29 cellular contexts compared by ENCODE assay signal in the genomic region with DNA sequence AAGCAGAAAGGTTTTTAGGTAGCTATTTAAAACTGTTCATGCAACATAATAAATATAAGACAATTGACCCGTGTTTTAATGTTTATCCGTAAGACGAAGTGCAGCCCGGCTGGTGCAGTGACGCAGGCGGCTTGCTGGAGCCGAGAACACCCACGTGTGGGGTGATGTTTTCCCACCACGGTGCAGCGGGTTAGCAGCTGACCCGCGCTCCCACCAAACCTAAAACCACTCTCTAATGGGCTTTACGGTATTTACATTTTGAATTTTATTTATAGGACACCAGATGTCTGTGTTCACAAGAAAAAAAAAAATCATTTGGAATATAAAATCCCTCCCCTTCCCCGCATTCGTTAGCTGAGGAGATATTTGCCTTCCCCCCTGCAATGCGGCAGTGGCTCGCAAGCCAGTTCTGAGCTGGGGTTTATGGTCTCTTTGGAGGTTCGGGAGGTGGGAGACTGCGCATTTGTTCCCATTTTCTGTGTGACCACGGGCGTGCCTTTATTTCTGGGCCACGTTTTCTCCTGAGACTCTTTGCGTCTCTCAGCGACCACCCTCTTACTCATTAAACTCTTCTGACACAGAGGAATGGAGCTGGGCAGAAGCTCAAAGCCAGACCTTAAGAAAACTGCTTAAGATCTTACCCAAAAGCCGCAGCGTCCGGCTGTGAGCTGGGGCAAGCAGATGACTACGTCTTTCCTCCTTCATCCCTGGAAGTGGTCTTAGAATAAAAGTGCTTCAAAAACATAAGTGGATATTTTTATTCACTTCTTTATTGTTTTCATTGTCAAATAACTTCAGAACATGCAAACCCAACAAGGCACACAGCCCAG.
DNase-seq lines count a peak whose midpoint lies in the region; ATAC-seq and TF ChIP-seq lines count a peak whose summit lies in the region.
"Had no signal": no experiment of that assay in that cellular context is flagged by ENCODE, and none has a peak within 500 bp of the region (broad histone marks: within the 10 kb centered on the region; RNA-seq: fewer than 3 reads in every experiment).

No MANE protein-coding gene starts in this region.

- no peaks in the 10 kb centered on the region for H3K9me3 Mint-ChIP-seq in stimulated activated naive CD8-positive, alpha-beta T cell treated with anti-CD3 and anti-CD28 coated beads, Interleukin-15, amount 100 ng/mL, for 72 hours
- H3K9me3 Mint-ChIP-seq: activated naive CD8-positive, alpha-beta T cell treated with anti-CD3 and anti-CD28 coated beads, Interleukin-2, amount 50 U/mL, for 24 hours; central memory CD8-positive, alpha-beta T cell; stimulated activated effector memory CD8-positive, alpha-beta T cell treated with anti-CD3 and anti-CD28 coated beads, Interleukin-12 subunit alpha, Interleukin-12 subunit beta, amount 100 ng/mL, for 72 hours; T-helper 1 cell treated with Interleukin-12 subunit alpha and Interleukin-12 subunit beta and Interleukin-4 antibody, amounts not matched to agents 30 μg/mL and 1 μg/mL, for 36 hours had no signal

- H3K27ac ChIP-seq in prostate gland (peak overlapping the region; percentile 54 to 67), adrenal gland (no peak overlapping the region), aorta (ENCODE audit: low read depth in 1 of 2, low read length in 2 of 2) (no peak overlapping the region)
- H3K27ac ChIP-seq: 22Rv1, KMS-11, pancreas, thyroid gland had no signal

- H3K4me3 ChIP-seq in prostate gland (no peak overlapping the region), adrenal gland (no peak overlapping the region), aorta (ENCODE audit: low read length in 2 of 2) (no peak overlapping the region)
- H3K4me3 ChIP-seq: pancreas, thyroid gland had no signal

- peak overlapping the region; percentile 57 to 71 for H3K27ac Mint-ChIP-seq in stimulated activated naive CD8-positive, alpha-beta T cell treated with anti-CD3 and anti-CD28 coated beads, Interleukin-15, amount 100 ng/mL, for 72 hours
- H3K27ac Mint-ChIP-seq: activated naive CD8-positive, alpha-beta T cell treated with anti-CD3 and anti-CD28 coated beads, Interleukin-2, amount 50 U/mL, for 24 hours; stimulated activated effector memory CD8-positive, alpha-beta T cell treated with anti-CD3 and anti-CD28 coated beads, Interleukin-12 subunit alpha, Interleukin-12 subunit beta, amount 100 ng/mL, for 72 hours; T-helper 1 cell treated with Interleukin-12 subunit alpha and Interleukin-12 subunit beta and Interleukin-4 antibody, amounts not matched to agents 30 μg/mL and 1 μg/mL, for 36 hours had no signal

- H3K27me3 ChIP-seq in prostate gland (replicated peaks; ENCODE audit: insufficient read depth) (peaks cover 25% of the 10 kb centered on the region), adrenal gland (peaks cover 34% of the 10 kb centered on the region), aorta (ENCODE audit: control insufficient read depth in 1 of 2, insufficient read depth in 2 of 2, low read length in 1 of 2) (peaks cover 0 to 2% of the 10 kb centered on the region in 2 donors)
- H3K27me3 ChIP-seq: thyroid gland had no signal

- ATAC-seq in stimulated activated naive CD8-positive, alpha-beta T cell treated with anti-CD3 and anti-CD28 coated beads, Interleukin-15, amount 100 ng/mL, for 72 hours, result no peak
- ATAC-seq in stimulated activated naive CD8-positive, alpha-beta T cell treated with anti-CD3 and anti-CD28 coated beads, Interleukin-15, Interleukin-2, amounts not matched to agents 100 U/mL and 50 U/mL, for 24 hours, result no peak
- no peak for ATAC-seq in aorta (ENCODE audit: low FRiP score)
- ATAC-seq in HG03097 (IDR thresholded peaks at IDR 0.05; ENCODE audit: low FRiP score, unreplicated experiment), result no peak
- ATAC-seq: activated naive CD8-positive, alpha-beta T cell treated with anti-CD3 and anti-CD28 coated beads, Interleukin-2, amount 50 U/mL, for 24 hours; esophagus mucosa; naive thymus-derived CD8-positive, alpha-beta T cell; pancreas; PC-3; sciatic nerve; stimulated activated effector memory CD8-positive, alpha-beta T cell treated with anti-CD3 and anti-CD28 coated beads, Interleukin-12 subunit alpha, Interleukin-12 subunit beta, amount 100 ng/mL, for 72 hours had no signal

- intact Hi-C loops in prostate gland (cut with DNase I) (loop anchor here (2.0 to 5.0 kb wide), 6 partner anchors 48 to 315 kb away; no protein-coding TSS in a partner anchor), adrenal gland (cut with DNase I) (no loop called here), aorta (cut with DNase I) (no loop called here)

- H3K4me1 Mint-ChIP-seq in stimulated activated naive CD8-positive, alpha-beta T cell treated with anti-CD3 and anti-CD28 coated beads, Interleukin-15, amount 100 ng/mL, for 72 hours, result no peaks in the 10 kb centered on the region
- H3K4me1 Mint-ChIP-seq: activated naive CD8-positive, alpha-beta T cell treated with anti-CD3 and anti-CD28 coated beads, Interleukin-2, amount 50 U/mL, for 24 hours; central memory CD8-positive, alpha-beta T cell; naive thymus-derived CD8-positive, alpha-beta T cell; stimulated activated effector memory CD8-positive, alpha-beta T cell treated with anti-CD3 and anti-CD28 coated beads, Interleukin-12 subunit alpha, Interleukin-12 subunit beta, amount 100 ng/mL, for 72 hours had no signal

- H3K4me1 ChIP-seq in prostate gland (replicated peaks) (no peaks in the 10 kb centered on the region), adrenal gland (replicated peaks in 1 of 2) (no peaks in the 10 kb centered on the region), aorta (ENCODE audit: control insufficient read depth in 1 of 2, insufficient read depth in 2 of 2, low read length in 2 of 2) (no peaks in the 10 kb centered on the region)
- H3K4me1 ChIP-seq: BE2C, pancreas, thyroid gland had no signal

- no peaks in the 10 kb centered on the region for H3K9me3 ChIP-seq in prostate gland
- no peaks in the 10 kb centered on the region for H3K9me3 ChIP-seq in adrenal gland (replicated peaks in 1 of 3)
- H3K9me3 ChIP-seq in aorta (ENCODE audit: control insufficient read depth, low read length), result no peaks in the 10 kb centered on the region
- H3K9me3 ChIP-seq: BE2C, pancreas, thyroid gland had no signal

- no peak for DNase-seq in stimulated activated naive CD8-positive, alpha-beta T cell treated with anti-CD3 and anti-CD28 coated beads, Interleukin-15, amount 100 ng/mL, for 72 hours
- DNase-seq in stimulated activated naive CD8-positive, alpha-beta T cell treated with anti-CD3 and anti-CD28 coated beads, Interleukin-15, Interleukin-2, amounts not matched to agents 100 U/mL and 50 U/mL, for 24 hours, result no peak
- DNase-seq in islet precursor cell (peak; percentile 47), prostate gland (ENCODE audit: low spot score) (no peak), adrenal gland (no peak), aorta (no peak)
- no peak for DNase-seq in activated CD4-positive, CD25-positive, alpha-beta regulatory T cell (lab: John Stamatoyannopoulos, UW)
- DNase-seq: activated CD4-positive, alpha-beta T cell treated with anti-CD3 and anti-CD28 coated beads, Interleukin-2, amount 50 U/mL, for 4 hours; activated CD8-positive, alpha-beta memory T cell treated with anti-CD3 and anti-CD28 coated beads, Interleukin-2, amount 50 U/mL, for 48 hours; activated effector memory CD4-positive, alpha-beta T cell treated with Interleukin-2 at 50 U/mL for 16 hours; activated naive CD8-positive, alpha-beta T cell treated with anti-CD3 and anti-CD28 coated beads, Interleukin-2, amount 50 U/mL, for 24 hours; BE2C; DMS79; glutamatergic neuron; naive thymus-derived CD8-positive, alpha-beta T cell; NCI-H187; NCI-H345; NCI-H82; pancreas; PC-3; thyroid gland had no signal

- TF ChIP-seq CTCF in prostate gland (IDR thresholded peaks at IDR 0.05), result no peak
- TF ChIP-seq CTCF in adrenal gland (IDR thresholded peaks at IDR 0.05), result no peak

- TF ChIP-seq POLR2A in prostate gland (IDR thresholded peaks at IDR 0.05), result no peak
- no peak for TF ChIP-seq POLR2A in adrenal gland (IDR thresholded peaks at IDR 0.05)

- no peak overlapping the region for H3K4me3 Mint-ChIP-seq in stimulated activated naive CD8-positive, alpha-beta T cell treated with anti-CD3 and anti-CD28 coated beads, Interleukin-15, amount 100 ng/mL, for 72 hours
- H3K4me3 Mint-ChIP-seq: activated naive CD8-positive, alpha-beta T cell treated with anti-CD3 and anti-CD28 coated beads, Interleukin-2, amount 50 U/mL, for 24 hours; central memory CD8-positive, alpha-beta T cell; naive thymus-derived CD8-positive, alpha-beta T cell; stimulated activated effector memory CD8-positive, alpha-beta T cell treated with anti-CD3 and anti-CD28 coated beads, Interleukin-12 subunit alpha, Interleukin-12 subunit beta, amount 100 ng/mL, for 72 hours; T-helper 1 cell treated with Interleukin-12 subunit alpha and Interleukin-12 subunit beta and Interleukin-4 antibody, amounts not matched to agents 30 μg/mL and 1 μg/mL, for 36 hours had no signal

- H3K36me3 ChIP-seq in prostate gland (no peaks in the 10 kb centered on the region), adrenal gland (replicated peaks in 1 of 2) (no peaks in the 10 kb centered on the region), aorta (ENCODE audit: control insufficient read depth in 1 of 2, insufficient read depth in 2 of 2, low read length in 1 of 2) (no peaks in the 10 kb centered on the region)
- H3K36me3 ChIP-seq: BE2C, pancreas, thyroid gland had no signal

- H3K27me3 Mint-ChIP-seq in stimulated activated naive CD8-positive, alpha-beta T cell treated with anti-CD3 and anti-CD28 coated beads, Interleukin-15, amount 100 ng/mL, for 72 hours, result peaks cover 88% of the 10 kb centered on the region

- 20% methylated on average over 28 of the region's 28 CpGs for WGBS in prostate gland
- 38 to 49% (median 41%) methylated on average over 28 of the region's 28 CpGs for WGBS in adrenal gland, 4 donors
- 12 to 20% methylated on average over 28 of the region's 28 CpGs for WGBS in aorta, 2 donors

Comparison
In these comparisons a context has a peak if more than half of its experiments do, and no peak if none do; other contexts are left out.
1. H3K27ac ChIP-seq: peak in prostate gland (2 of 2); none in adrenal gland (0 of 5) and aorta (0 of 2).